ENCODE assay signal across 1 cellular context in the genomic region with DNA sequence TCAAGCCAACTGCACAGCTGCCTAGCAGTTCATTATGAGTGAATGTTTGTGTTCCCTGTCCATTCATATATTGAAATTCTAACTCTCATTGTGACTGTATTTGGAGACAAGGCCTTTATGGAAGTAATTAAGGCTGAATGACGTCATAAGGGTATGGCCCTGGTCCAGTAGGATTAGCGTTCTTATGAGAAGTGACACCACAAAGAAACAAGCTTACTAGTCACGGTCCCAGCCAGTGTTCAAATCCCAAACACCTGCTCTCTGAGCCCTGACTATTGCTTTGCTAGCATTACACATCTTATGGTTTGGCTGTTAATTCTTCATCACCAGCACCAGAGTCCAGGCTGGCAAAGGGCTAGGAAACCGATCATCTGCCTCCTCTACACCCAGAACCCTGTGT.
TF ChIP-seq lines count a peak whose summit lies in the region.

No MANE protein-coding gene starts in this region.

TF ChIP-seq in HEK293, 187 proteins besides CTCF, POLR2A, EP300 and RAD21 (continued from another document):
- no peak for TF ChIP-seq ZBTB11 (tag by site-specific recombination; conservative IDR thresholded peaks at IDR 0.05; ENCODE audit: low read depth)
- TF ChIP-seq ZXDB (tag by site-specific recombination; IDR thresholded peaks at IDR 0.05) = 0 out of 2 replicates have a peak, but pooled peaks have one; percentile 25
- peak; percentile 53 for TF ChIP-seq ZEB2 (tag by site-specific recombination; IDR thresholded peaks at IDR 0.05)
- no peak for TF ChIP-seq ZSCAN5A (tag by site-specific recombination; IDR thresholded peaks at IDR 0.05)
- peak; percentile 97 for TF ChIP-seq ZNF629 (tag by site-specific recombination; IDR thresholded peaks at IDR 0.05)
- TF ChIP-seq, protein P1, sequence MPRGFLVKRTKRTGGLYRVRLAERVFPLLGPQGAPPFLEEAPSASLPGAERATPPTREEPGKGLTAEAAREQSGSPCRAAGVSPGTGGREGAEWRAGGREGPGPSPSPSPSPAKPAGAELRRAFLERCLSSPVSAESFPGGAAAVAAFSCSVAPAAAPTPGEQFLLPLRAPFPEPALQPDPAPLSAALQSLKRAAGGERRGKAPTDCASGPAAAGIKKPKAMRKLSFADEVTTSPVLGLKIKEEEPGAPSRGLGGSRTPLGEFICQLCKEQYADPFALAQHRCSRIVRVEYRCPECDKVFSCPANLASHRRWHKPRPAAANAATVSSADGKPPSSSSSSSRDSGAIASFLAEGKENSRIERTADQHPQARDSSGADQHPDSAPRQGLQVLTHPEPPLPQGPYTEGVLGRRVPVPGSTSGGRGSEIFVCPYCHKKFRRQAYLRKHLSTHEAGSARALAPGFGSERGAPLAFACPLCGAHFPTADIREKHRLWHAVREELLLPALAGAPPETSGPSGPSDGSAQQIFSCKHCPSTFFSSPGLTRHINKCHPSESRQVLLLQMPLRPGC (tag by site-specific recombination; IDR thresholded peaks at IDR 0.05) = peak; percentile 67; the same call in 1 of the 2 replicates
- TF ChIP-seq, protein P2, sequence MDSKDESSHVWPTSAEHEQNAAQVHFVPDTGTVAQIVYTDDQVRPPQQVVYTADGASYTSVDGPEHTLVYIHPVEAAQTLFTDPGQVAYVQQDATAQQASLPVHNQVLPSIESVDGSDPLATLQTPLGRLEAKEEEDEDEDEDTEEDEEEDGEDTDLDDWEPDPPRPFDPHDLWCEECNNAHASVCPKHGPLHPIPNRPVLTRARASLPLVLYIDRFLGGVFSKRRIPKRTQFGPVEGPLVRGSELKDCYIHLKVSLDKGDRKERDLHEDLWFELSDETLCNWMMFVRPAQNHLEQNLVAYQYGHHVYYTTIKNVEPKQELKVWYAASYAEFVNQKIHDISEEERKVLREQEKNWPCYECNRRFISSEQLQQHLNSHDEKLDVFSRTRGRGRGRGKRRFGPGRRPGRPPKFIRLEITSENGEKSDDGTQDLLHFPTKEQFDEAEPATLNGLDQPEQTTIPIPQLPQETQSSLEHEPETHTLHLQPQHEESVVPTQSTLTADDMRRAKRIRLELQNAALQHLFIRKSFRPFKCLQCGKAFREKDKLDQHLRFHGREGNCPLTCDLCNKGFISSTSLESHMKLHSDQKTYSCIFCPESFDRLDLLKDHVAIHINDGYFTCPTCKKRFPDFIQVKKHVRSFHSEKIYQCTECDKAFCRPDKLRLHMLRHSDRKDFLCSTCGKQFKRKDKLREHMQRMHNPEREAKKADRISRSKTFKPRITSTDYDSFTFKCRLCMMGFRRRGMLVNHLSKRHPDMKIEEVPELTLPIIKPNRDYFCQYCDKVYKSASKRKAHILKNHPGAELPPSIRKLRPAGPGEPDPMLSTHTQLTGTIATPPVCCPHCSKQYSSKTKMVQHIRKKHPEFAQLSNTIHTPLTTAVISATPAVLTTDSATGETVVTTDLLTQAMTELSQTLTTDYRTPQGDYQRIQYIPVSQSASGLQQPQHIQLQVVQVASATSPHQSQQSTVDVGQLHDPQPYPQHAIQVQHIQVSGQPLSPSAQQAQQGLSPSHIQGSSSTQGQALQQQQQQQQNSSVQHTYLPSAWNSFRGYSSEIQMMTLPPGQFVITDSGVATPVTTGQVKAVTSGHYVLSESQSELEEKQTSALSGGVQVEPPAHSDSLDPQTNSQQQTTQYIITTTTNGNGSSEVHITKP (tag by site-specific recombination; IDR thresholded peaks at IDR 0.05) = peak; percentile 36
- 0 out of 2 replicates have a peak, but pooled peaks have one; percentile 9 for TF ChIP-seq TSHZ1 (tag by site-specific recombination; IDR thresholded peaks at IDR 0.05; ENCODE audit: borderline replicate concordance)
- TF ChIP-seq ZBTB21 (tag by site-specific recombination; IDR thresholded peaks at IDR 0.05) = peak; percentile 91
- no peak for TF ChIP-seq ZNF549 (tag by site-specific recombination; IDR thresholded peaks at IDR 0.05)
- peak; percentile 33 for TF ChIP-seq SP7 (tag by site-specific recombination; IDR thresholded peaks at IDR 0.05)
- 0 out of 2 replicates have a peak, but pooled peaks have one; percentile 28 for TF ChIP-seq ZNF843 (tag by site-specific recombination; IDR thresholded peaks at IDR 0.05)
- TF ChIP-seq, protein P3, sequence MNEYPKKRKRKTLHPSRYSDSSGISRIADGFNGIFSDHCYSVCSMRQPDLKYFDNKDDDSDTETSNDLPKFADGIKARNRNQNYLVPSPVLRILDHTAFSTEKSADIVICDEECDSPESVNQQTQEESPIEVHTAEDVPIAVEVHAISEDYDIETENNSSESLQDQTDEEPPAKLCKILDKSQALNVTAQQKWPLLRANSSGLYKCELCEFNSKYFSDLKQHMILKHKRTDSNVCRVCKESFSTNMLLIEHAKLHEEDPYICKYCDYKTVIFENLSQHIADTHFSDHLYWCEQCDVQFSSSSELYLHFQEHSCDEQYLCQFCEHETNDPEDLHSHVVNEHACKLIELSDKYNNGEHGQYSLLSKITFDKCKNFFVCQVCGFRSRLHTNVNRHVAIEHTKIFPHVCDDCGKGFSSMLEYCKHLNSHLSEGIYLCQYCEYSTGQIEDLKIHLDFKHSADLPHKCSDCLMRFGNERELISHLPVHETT (tag by site-specific recombination; IDR thresholded peaks at IDR 0.05) = no peak
TF ChIP-seq in HEK293: peak in this region for 17.
